ENCODE assay signal across 8 cellular contexts in the genomic region with DNA sequence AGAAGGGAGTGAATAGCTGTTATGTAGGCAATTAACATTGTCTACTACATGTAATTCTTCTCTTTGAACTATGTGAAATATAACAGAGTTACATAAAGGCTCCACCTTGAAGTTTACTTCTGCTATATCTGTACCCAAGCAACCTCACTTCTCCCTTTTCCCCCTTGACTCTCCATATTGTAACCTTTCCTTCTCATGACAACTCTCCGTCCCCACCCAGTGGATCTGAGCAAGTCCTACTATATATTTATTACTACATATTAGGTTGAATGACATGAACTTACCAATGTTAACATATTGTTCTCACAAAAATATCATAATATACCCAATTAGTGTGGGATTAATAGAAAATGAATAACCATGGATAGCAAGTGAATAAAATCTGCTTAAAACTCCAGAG.
A peak's percentile ranks its signal among the peaks of the same experiment; 100 is the strongest.
DNase-seq lines count a peak whose midpoint lies in the region; FAIRE-seq and TF ChIP-seq lines count a peak whose summit lies in the region.

No MANE protein-coding gene starts in this region.

- H3K4me1 Mint-ChIP-seq in brain = peaks cover 14% of the 10 kb centered on the region

- no peak for TF ChIP-seq POLR2A in uterus (IDR thresholded peaks at IDR 0.05)

- no peak overlapping the region for H4K8ac ChIP-seq in mesenchymal stem cell (ENCODE audit: low read length)

- H3K27me3 Mint-ChIP-seq in brain = no peaks in the 10 kb centered on the region

- H3K9me3 Mint-ChIP-seq in brain = peaks cover 0 to 28% (median 13%) of the 10 kb centered on the region in 5 experiments

- H2BK5ac ChIP-seq in mesenchymal stem cell (ENCODE audit: low read depth, low read length, poor library complexity, severe bottlenecking) = no peak overlapping the region

- no peaks in the 10 kb centered on the region for H3K27me3 ChIP-seq in uterus
- H3K27me3 ChIP-seq in mesenchymal stem cell (ENCODE audit: control insufficient read depth in 1 of 2, insufficient read depth in 1 of 2, low read length in 2 of 2) = no peaks in the 10 kb centered on the region

- WGBS in mesenchymal stem cell = no CpG with 5 or more reads among the region's 1 CpG

- no peaks in the 10 kb centered on the region for H3K4me1 ChIP-seq in uterus
- no peaks in the 10 kb centered on the region for H3K4me1 ChIP-seq in mesenchymal stem cell (ENCODE audit: control insufficient read depth, insufficient read depth, low read depth, low read length)

- H2AFZ ChIP-seq in mesenchymal stem cell (ENCODE audit: low read depth, low read length) = no peak overlapping the region

- peak overlapping the region in 1 of 5 experiments; percentile 27 for H3K27ac Mint-ChIP-seq in brain

- H3K36me3 ChIP-seq in uterus = no peaks in the 10 kb centered on the region
- H3K36me3 ChIP-seq in mesenchymal stem cell (ENCODE audit: control insufficient read depth in 1 of 2, insufficient read depth in 2 of 2, low read depth in 1 of 2, low read length in 2 of 2) = no peaks in the 10 kb centered on the region

- H3K27ac ChIP-seq in uterus (no peak overlapping the region), mesenchymal stem cell (ENCODE audit: low read length, poor library complexity, severe bottlenecking) (no peak overlapping the region)

- H3K9me3 ChIP-seq in uterus = no peaks in the 10 kb centered on the region
- H3K9me3 ChIP-seq in mesenchymal stem cell (ENCODE audit: control insufficient read depth, low read length) = no peaks in the 10 kb centered on the region

- no peak overlapping the region for H3K23ac ChIP-seq in mesenchymal stem cell (ENCODE audit: low read length in 2 of 2)

- TF ChIP-seq CTCF in brain (conservative IDR thresholded peaks at IDR 0.05) (peak; percentile 52 to 55), uterus (IDR thresholded peaks at IDR 0.05) (no peak)

- H2BK15ac ChIP-seq in mesenchymal stem cell (ENCODE audit: low read depth, poor library complexity, severe bottlenecking) = no peak overlapping the region

- no peak overlapping the region for H3K4ac ChIP-seq in mesenchymal stem cell (ENCODE audit: low read depth in 1 of 2, low read length in 2 of 2)

- intact Hi-C loops in uterus (cut with DNase I; ENCODE audit: low total_unique reads) = no loop called here

- H3K9ac ChIP-seq in mesenchymal stem cell (ENCODE audit: low read length) = no peak overlapping the region

- no peak overlapping the region for H2BK120ac ChIP-seq in mesenchymal stem cell (ENCODE audit: low read depth, low read length)

- DNase-seq in stimulated activated CD4-positive, alpha-beta T cell treated with anti-CD3 and anti-CD28 coated beads, Interleukin-2, amount 100 ng/mL, for 4 hours (ENCODE audit: low read depth) = peak; percentile 10
- DNase-seq in stimulated activated CD4-positive, alpha-beta T cell treated with anti-CD3 and anti-CD28 coated beads, Interleukin-2, amount 100 ng/mL, for 48 hours = no peak
- peak; percentile 17 for DNase-seq in LoVo (ENCODE audit: low spot score)
- peak; percentile 24 for DNase-seq in renal cortical epithelial cell (ENCODE audit: low read depth)
- DNase-seq in uterus = no peak
- no peak for DNase-seq in HTR-8/SVneo (ENCODE audit: insufficient read length, low spot score)
- no peak for DNase-seq in mesenchymal stem cell

- H3K4me3 Mint-ChIP-seq in brain = no peak overlapping the region

- H3K36me3 Mint-ChIP-seq in brain = no peaks in the 10 kb centered on the region

- H3K4me3 ChIP-seq in uterus = no peak overlapping the region
- H3K4me3 ChIP-seq in mesenchymal stem cell (ENCODE audit: insufficient read depth in 1 of 2, low read depth in 1 of 2, low read length in 2 of 2) = no peak overlapping the region

- no peaks in the 10 kb centered on the region for H3K79me1 ChIP-seq in mesenchymal stem cell (replicated peaks; ENCODE audit: low read length, poor library complexity, severe bottlenecking)

- H2AK5ac ChIP-seq in mesenchymal stem cell (ENCODE audit: low read length, severe bottlenecking) = no peak overlapping the region

- no peak overlapping the region for H3K4me2 ChIP-seq in mesenchymal stem cell (ENCODE audit: low read length, poor library complexity, severe bottlenecking)

- no peak overlapping the region for H4K91ac ChIP-seq in mesenchymal stem cell (ENCODE audit: low read length)

- no peak for FAIRE-seq in HTR-8/SVneo (lab: Jason Lieb, UNC)

- no peak overlapping the region for H3K14ac ChIP-seq in mesenchymal stem cell (ENCODE audit: low read length in 2 of 2)

- no peak overlapping the region for H3K18ac ChIP-seq in mesenchymal stem cell (ENCODE audit: low read depth in 1 of 2, low read length in 2 of 2)

- H2BK12ac ChIP-seq in mesenchymal stem cell (ENCODE audit: low read length in 2 of 2) = no peak overlapping the region

Comparison
In these comparisons a context has a peak if more than half of its experiments do, and no peak if none do; other contexts are left out.
1. DNase-seq: peak in stimulated activated CD4-positive, alpha-beta T cell treated with anti-CD3 and anti-CD28 coated beads, Interleukin-2, amount 100 ng/mL, for 4 hours (single experiment), LoVo (single experiment) and renal cortical epithelial cell (single experiment); none in stimulated activated CD4-positive, alpha-beta T cell treated with anti-CD3 and anti-CD28 coated beads, Interleukin-2, amount 100 ng/mL, for 48 hours (0 of 2), uterus (0 of 2), HTR-8/SVneo (single experiment) and mesenchymal stem cell (single experiment).
2. CTCF ChIP-seq: peak in brain (2 of 2); none in uterus (0 of 4).